29 cellular contexts compared by ENCODE assay signal in the genomic region with DNA sequence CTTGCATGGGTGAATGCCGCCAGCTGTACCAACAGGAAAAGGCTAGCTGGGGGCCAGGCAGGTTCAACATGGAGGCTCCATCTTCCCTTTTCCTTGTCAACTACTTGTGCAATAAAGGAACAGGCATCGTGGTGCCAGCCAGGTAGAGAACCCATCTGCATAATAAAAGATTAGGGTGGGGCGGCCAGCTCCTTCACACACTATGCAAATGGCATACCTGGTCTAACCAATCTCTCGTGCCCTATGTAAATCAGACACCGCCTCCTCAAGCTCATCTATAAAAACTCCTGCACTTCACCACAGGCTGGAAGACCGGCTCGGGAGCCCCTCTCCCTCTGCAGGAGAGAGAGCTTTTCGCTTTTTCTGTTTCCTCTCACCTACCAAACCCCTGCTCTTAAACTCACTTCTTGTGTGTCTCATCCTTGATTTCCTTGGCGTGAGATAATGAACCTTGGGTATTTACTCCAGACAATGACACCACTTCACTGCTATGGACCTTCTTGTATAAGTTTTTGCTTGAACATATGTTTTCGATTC.
DNase-seq lines count a peak whose midpoint lies in the region; ATAC-seq and TF ChIP-seq lines count a peak whose summit lies in the region.
"Had no signal": no experiment of that assay in that cellular context is flagged by ENCODE, and none has a peak within 500 bp of the region (broad histone marks: within the 10 kb centered on the region; RNA-seq: fewer than 3 reads in every experiment).

No MANE protein-coding gene starts in this region.

- CTCF ChIA-PET in WTC11 (lab: Charles Lee), result interaction anchor here (0.7 to 1.2 kb wide), 7 partner anchors 68 to 353 kb away, joined by 3 to 7 read pairs (median 4); no protein-coding TSS in a partner anchor

- H3K4me3 ChIP-seq in NB4 (ENCODE audit: low read depth, low read length), result no peak overlapping the region
- H3K4me3 ChIP-seq: BLaER1, cardiac muscle cell, gastrocnemius medialis, hepatocyte, left lung, psoas muscle, sigmoid colon, SJSA1 had no signal

- TF ChIP-seq CTCF in NB4 (IDR thresholded peaks at IDR 0.05; ENCODE audit: low read depth, low read length) (no peak), WTC11 (IDR thresholded peaks at IDR 0.05) (no peak), nephron progenitor cell (IDR thresholded peaks at IDR 0.05) (no peak)

- H3K9me3 Mint-ChIP-seq in WTC11 (peaks cover 11% of the 10 kb centered on the region), nephron progenitor cell (no peaks in the 10 kb centered on the region)
- H3K9me3 Mint-ChIP-seq: activated naive CD4-positive, alpha-beta T cell treated with anti-CD3 and anti-CD28 coated beads, Interleukin-2, amount 50 U/mL, for 24 hours; activated T-helper 1 cell treated with anti-CD3 and anti-CD28 coated beads, Interleukin-12 subunit alpha, Interleukin-12 subunit beta, Interleukin-2, Interleukin-4 antibody, amounts not matched to agents 30 ng/mL and 10 ng/mL and 1 ng/mL, durations not matched to agents 14 hours and 24 hours and 36 hours; stimulated activated naive B cell treated with anti-CD40 and anti-IgM and Interleukin-4, amounts not matched to agents 10 μg/mL and 1 μg/mL and 100 μg/mL, for 72 hours had no signal

- POLR2A ChIA-PET in WTC11 (lab: Charles Lee), result no interaction called here

- H3K4me1 Mint-ChIP-seq in WTC11, result peaks cover 21% of the 10 kb centered on the region
- H3K4me1 Mint-ChIP-seq in nephron progenitor cell, result no peaks in the 10 kb centered on the region
- H3K4me1 Mint-ChIP-seq: activated naive CD4-positive, alpha-beta T cell treated with anti-CD3 and anti-CD28 coated beads, Interleukin-2, amount 50 U/mL, for 24 hours; stimulated activated naive B cell treated with anti-CD40 and anti-IgM and Interleukin-4, amounts not matched to agents 10 μg/mL and 1 μg/mL and 100 μg/mL, for 72 hours had no signal

- ATAC-seq in WTC11 (peak; percentile 94), HG03025 (IDR thresholded peaks at IDR 0.05; ENCODE audit: low FRiP score, unreplicated experiment) (no peak)
- ATAC-seq: gastrocnemius medialis; left lung; psoas muscle; stimulated activated naive B cell treated with anti-CD40 and anti-IgM and Interleukin-4, amounts not matched to agents 10 μg/mL and 1 μg/mL and 100 μg/mL, for 72 hours had no signal

- no peak for TF ChIP-seq POLR2A in NB4 (IDR thresholded peaks at IDR 0.05; ENCODE audit: extremely low read depth, insufficient read length)

- H3K4me3 Mint-ChIP-seq in WTC11 (no peak overlapping the region), nephron progenitor cell (no peak overlapping the region)
- H3K4me3 Mint-ChIP-seq: activated naive CD4-positive, alpha-beta T cell treated with anti-CD3 and anti-CD28 coated beads, Interleukin-2, amount 50 U/mL, for 24 hours; activated T-helper 1 cell treated with anti-CD3 and anti-CD28 coated beads, Interleukin-12 subunit alpha, Interleukin-12 subunit beta, Interleukin-2, Interleukin-4 antibody, amounts not matched to agents 30 ng/mL and 10 ng/mL and 1 ng/mL, durations not matched to agents 14 hours and 24 hours and 36 hours; stimulated activated naive B cell treated with anti-CD40 and anti-IgM and Interleukin-4, amounts not matched to agents 10 μg/mL and 1 μg/mL and 100 μg/mL, for 72 hours had no signal

- DNase-seq in NCI-H526 (lab: John Stamatoyannopoulos, UW), result peak; percentile 10 to 19
- DNase-seq in NCI-H526 treated with DMSO at 0.1 percent for 48 hours (lab: John Stamatoyannopoulos, UW), result no peak
- DNase-seq in NB4 (ENCODE audit: low read depth), result peak; percentile 16
- peak; percentile 59 for DNase-seq in WTC11 (ENCODE audit: low spot score)
- peak; percentile 2 for DNase-seq in nephron progenitor cell
- no peak for DNase-seq in HuH-7.5 (ENCODE audit: low spot score)
- DNase-seq in SKM-1 (lab: John Stamatoyannopoulos, UW; ENCODE audit: unreplicated experiment), result no peak
- DNase-seq: ACHN; activated CD4-positive, alpha-beta T cell treated with anti-CD3 and anti-CD28 coated beads, Interleukin-2, amount 50 U/mL, for 48 hours; activated CD8-positive, alpha-beta memory T cell treated with anti-CD3 and anti-CD28 coated beads, Interleukin-2, amount 50 U/mL, for 4 hours; aorta; cortex of kidney; DMS53; gastrocnemius medialis; GDM1; left lung; NCI-H446; nucleus accumbens; psoas muscle; sigmoid colon; stimulated activated naive B cell treated with anti-CD40 and anti-IgM and Interleukin-4, amounts not matched to agents 10 μg/mL and 1 μg/mL and 100 μg/mL, for 72 hours; T-helper 1 cell had no signal

- H3K27ac Mint-ChIP-seq in WTC11 (peak overlapping the region; percentile 58; the same call in 1 of the 2 replicates), nephron progenitor cell (peak overlapping the region; percentile 57)
- H3K27ac Mint-ChIP-seq: activated naive CD4-positive, alpha-beta T cell treated with anti-CD3 and anti-CD28 coated beads, Interleukin-2, amount 50 U/mL, for 24 hours; activated T-helper 1 cell treated with anti-CD3 and anti-CD28 coated beads, Interleukin-12 subunit alpha, Interleukin-12 subunit beta, Interleukin-2, Interleukin-4 antibody, amounts not matched to agents 30 ng/mL and 10 ng/mL and 1 ng/mL, durations not matched to agents 14 hours and 24 hours and 36 hours; stimulated activated naive B cell treated with anti-CD40 and anti-IgM and Interleukin-4, amounts not matched to agents 10 μg/mL and 1 μg/mL and 100 μg/mL, for 72 hours had no signal

- H3K36me3 Mint-ChIP-seq in WTC11 (no peaks in the 10 kb centered on the region), nephron progenitor cell (ENCODE audit: low read depth) (no peaks in the 10 kb centered on the region)
- H3K36me3 Mint-ChIP-seq: activated naive CD4-positive, alpha-beta T cell treated with anti-CD3 and anti-CD28 coated beads, Interleukin-2, amount 50 U/mL, for 24 hours; stimulated activated naive B cell treated with anti-CD40 and anti-IgM and Interleukin-4, amounts not matched to agents 10 μg/mL and 1 μg/mL and 100 μg/mL, for 72 hours had no signal

- H3K27me3 Mint-ChIP-seq in WTC11 (ENCODE audit: low read depth) (no peaks in the 10 kb centered on the region), nephron progenitor cell (ENCODE audit: low read depth, poor library complexity) (peaks cover 2% of the 10 kb centered on the region)
- H3K27me3 Mint-ChIP-seq: stimulated activated naive B cell treated with anti-CD40 and anti-IgM and Interleukin-4, amounts not matched to agents 10 μg/mL and 1 μg/mL and 100 μg/mL, for 72 hours had no signal

TF ChIP-seq in WTC11, 78 proteins besides CTCF, POLR2A, EP300 and RAD21:
- TF ChIP-seq ZNF317 (CRISPR knock-in tag; IDR thresholded peaks at IDR 0.05; ENCODE audit: borderline replicate concordance, low read depth) (no peak), JAZF1 (CRISPR knock-in tag; IDR thresholded peaks at IDR 0.05) (no peak), ZNF263 (CRISPR knock-in tag; IDR thresholded peaks at IDR 0.05; ENCODE audit: low read depth) (no peak), PRRX2 (CRISPR knock-in tag; IDR thresholded peaks at IDR 0.05) (no peak), RORB (CRISPR knock-in tag; IDR thresholded peaks at IDR 0.05) (no peak), TCF7 (CRISPR knock-in tag; IDR thresholded peaks at IDR 0.05; ENCODE audit: low read depth) (no peak), ELF4 (CRISPR knock-in tag; IDR thresholded peaks at IDR 0.05; ENCODE audit: low read depth) (no peak)
- TF ChIP-seq, protein P1, sequence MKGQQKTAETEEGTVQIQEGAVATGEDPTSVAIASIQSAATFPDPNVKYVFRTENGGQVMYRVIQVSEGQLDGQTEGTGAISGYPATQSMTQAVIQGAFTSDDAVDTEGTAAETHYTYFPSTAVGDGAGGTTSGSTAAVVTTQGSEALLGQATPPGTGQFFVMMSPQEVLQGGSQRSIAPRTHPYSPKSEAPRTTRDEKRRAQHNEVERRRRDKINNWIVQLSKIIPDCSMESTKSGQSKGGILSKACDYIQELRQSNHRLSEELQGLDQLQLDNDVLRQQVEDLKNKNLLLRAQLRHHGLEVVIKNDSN (CRISPR knock-in tag; IDR thresholded peaks at IDR 0.05), result no peak
- TF ChIP-seq, protein P2, sequence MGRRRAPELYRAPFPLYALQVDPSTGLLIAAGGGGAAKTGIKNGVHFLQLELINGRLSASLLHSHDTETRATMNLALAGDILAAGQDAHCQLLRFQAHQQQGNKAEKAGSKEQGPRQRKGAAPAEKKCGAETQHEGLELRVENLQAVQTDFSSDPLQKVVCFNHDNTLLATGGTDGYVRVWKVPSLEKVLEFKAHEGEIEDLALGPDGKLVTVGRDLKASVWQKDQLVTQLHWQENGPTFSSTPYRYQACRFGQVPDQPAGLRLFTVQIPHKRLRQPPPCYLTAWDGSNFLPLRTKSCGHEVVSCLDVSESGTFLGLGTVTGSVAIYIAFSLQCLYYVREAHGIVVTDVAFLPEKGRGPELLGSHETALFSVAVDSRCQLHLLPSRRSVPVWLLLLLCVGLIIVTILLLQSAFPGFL (CRISPR knock-in tag; IDR thresholded peaks at IDR 0.05; ENCODE audit: borderline replicate concordance), result no peak
TF ChIP-seq in WTC11: peak in this region for 0.

Comparison
In these comparisons a context has a peak if more than half of its experiments do, and no peak if none do; other contexts are left out.
1. DNase-seq: peak in NCI-H526 (2 of 2), NB4 (single experiment), WTC11 (single experiment) and nephron progenitor cell (single experiment); none in NCI-H526 treated with DMSO at 0.1 percent for 48 hours (single experiment), HuH-7.5 (single experiment) and SKM-1 (single experiment).